Comparison of ENCODE assay signal across 36 cellular contexts in genomic region chr2:80624062-80624461, GRCh38.
"Had no signal": no experiment of that assay in that cellular context is flagged by ENCODE, and none has a peak within 500 bp of the region (broad histone marks: within the 10 kb centered on the region; RNA-seq: fewer than 3 reads in every experiment).

No MANE protein-coding gene starts in this region.

- DNase-seq: Karpas-422, Kasumi-1, MG63, MM.1S, MV-4-11, NCI-H1048, NCI-H1092, NCI-H1092 treated with DMSO at 0.1 percent for 48 hours, NCI-H1105, NCI-H1105 treated with DMSO at 0.1 percent for 48 hours, NCI-H1417, NCI-H1417 treated with DMSO at 0.1 percent for 48 hours, NCI-H1436, NCI-H1436 treated with DMSO at 0.1 percent for 48 hours, NCI-H146, NCI-H1694, NCI-H1694 treated with DMSO at 0.1 percent for 48 hours, NCI-H187, NCI-H187 treated with DMSO at 0.1 percent for 48 hours, NCI-H1930, NCI-H2029, NCI-H2029 treated with DMSO at 0.1 percent for 48 hours, NCI-H2081, NCI-H2081 treated with DMSO at 0.1 percent for 48 hours, NCI-H2107, NCI-H2171, NCI-H2171 treated with DMSO at 0.1 percent for 48 hours, NCI-H2227 treated with DMSO at 0.1 percent for 48 hours, NCI-H226, NCI-H345, NCI-H446, NCI-H446 treated with DMSO at 0.1 percent for 48 hours, NCI-H510A, NCI-H510A treated with DMSO at 0.1 percent for 48 hours, NCI-H524, NCI-H524 treated with DMSO at 0.1 percent for 48 hours had no signal

- H3K4me3 ChIP-seq: MG63 had no signal

- H3K27me3 ChIP-seq: MG63 had no signal

- H3K36me3 ChIP-seq: MG63 had no signal

- H3K9me3 ChIP-seq: MG63 had no signal
